ENCODE assay signal across 19 cellular contexts in the genomic region with DNA sequence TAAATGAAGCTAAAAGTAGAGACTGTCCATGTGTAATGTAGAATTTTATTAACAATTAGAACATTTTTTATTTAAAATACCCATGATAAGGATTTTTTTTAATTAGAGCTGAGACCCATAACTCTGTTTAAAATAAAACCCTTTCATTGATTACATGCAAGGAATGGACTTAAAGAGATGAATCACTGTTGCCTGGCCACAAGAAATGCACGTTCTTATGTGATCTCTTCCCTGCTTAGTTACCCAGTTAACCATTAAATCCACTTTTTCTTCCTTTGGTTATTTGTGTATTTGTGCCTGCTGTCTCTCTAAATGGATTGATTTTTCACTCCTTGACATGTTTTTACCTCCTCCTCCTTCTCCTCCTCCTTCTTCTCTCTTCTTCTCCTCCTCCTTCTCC.
DNase-seq lines count a peak whose midpoint lies in the region; FAIRE-seq and TF ChIP-seq lines count a peak whose summit lies in the region.
"Had no signal": no experiment of that assay in that cellular context is flagged by ENCODE, and none has a peak within 500 bp of the region (broad histone marks: within the 10 kb centered on the region; RNA-seq: fewer than 3 reads in every experiment).

No MANE protein-coding gene starts in this region.

- FAIRE-seq in RCC 7860 (lab: Jason Lieb, UNC) = peak; percentile 49
- FAIRE-seq: A204.1, GM12878, HTR-8/SVneo had no signal

- DNase-seq in RCC 7860 (ENCODE audit: low spot score) = no peak
- peak; percentile 52 for DNase-seq in epithelial cell of proximal tubule (ENCODE audit: low read depth)
- DNase-seq in kidney epithelial cell (ENCODE audit: low read depth) = peak; percentile 66
- DNase-seq in NCI-H510A treated with DMSO at 0.1 percent for 48 hours (lab: John Stamatoyannopoulos, UW) = no peak
- no peak for DNase-seq in RWPE1 (ENCODE audit: low spot score)
- no peak for DNase-seq in mesenteric fat pad (ENCODE audit: low spot score)
- DNase-seq in activated effector memory CD4-positive, alpha-beta T cell treated with anti-CD3 and anti-CD28 coated beads, Interleukin-2, amount 50 U/mL, for 16 hours = no peak
- DNase-seq: AML-193; Caco-2; CD4-positive, alpha-beta T cell; DMS153; DMS79; GOT3; H7; HFFc6 had no signal

- H3K27me3 ChIP-seq in kidney epithelial cell (ENCODE audit: control insufficient read depth, insufficient read depth, low read length) = no peaks in the 10 kb centered on the region

- H3K4me3 ChIP-seq in epithelial cell of proximal tubule (ENCODE audit: low read depth, low read length) = no peak overlapping the region
- H3K4me3 ChIP-seq in kidney epithelial cell (ENCODE audit: low read depth, low read length) = no peak overlapping the region
- H3K4me3 ChIP-seq: GM12878 had no signal

- no peak overlapping the region for H3K27ac ChIP-seq in RWPE1
- H3K27ac ChIP-seq: C4-2B had no signal

- H3K36me3 ChIP-seq in kidney epithelial cell (ENCODE audit: control insufficient read depth, insufficient read depth, low read length) = no peaks in the 10 kb centered on the region

- POLR2A ChIA-PET in RWPE1 (lab: Yijun Ruan, JAX; ENCODE audit: low non-redundant PET) = no interaction called here

- TF ChIP-seq CTCF in epithelial cell of proximal tubule (conservative IDR thresholded peaks at IDR 0.05; ENCODE audit: low read depth, low read length) = no peak
- TF ChIP-seq CTCF in kidney epithelial cell (IDR thresholded peaks at IDR 0.05; ENCODE audit: insufficient read depth, low read length, poor library complexity, severe bottlenecking) = no peak
- no peak for TF ChIP-seq CTCF in RWPE1 (conservative IDR thresholded peaks at IDR 0.05; ENCODE audit: low read depth)

- CTCF ChIA-PET in RWPE1 (lab: Yijun Ruan, JAX) = no interaction called here

Comparison
In these comparisons a context has a peak if more than half of its experiments do, and no peak if none do; other contexts are left out.
1. DNase-seq: peak in epithelial cell of proximal tubule (single experiment) and kidney epithelial cell (single experiment); none in RCC 7860 (single experiment), NCI-H510A treated with DMSO at 0.1 percent for 48 hours (single experiment), RWPE1 (single experiment), mesenteric fat pad (single experiment) and activated effector memory CD4-positive, alpha-beta T cell treated with anti-CD3 and anti-CD28 coated beads, Interleukin-2, amount 50 U/mL, for 16 hours (single experiment).